In genomic region chr10:59283456-59284082, GRCh38 we compare ENCODE assay signal across 17 cellular contexts.
DNase-seq lines count a peak whose midpoint lies in the region; ATAC-seq, FAIRE-seq and TF ChIP-seq lines count a peak whose summit lies in the region.
"Had no signal": no experiment of that assay in that cellular context is flagged by ENCODE, and none has a peak within 500 bp of the region (broad histone marks: within the 10 kb centered on the region; RNA-seq: fewer than 3 reads in every experiment).

No MANE protein-coding gene starts in this region.

- H3K27ac Mint-ChIP-seq in neural crest cell (ENCODE audit: unreplicated experiment): peak overlapping the region; percentile 57
- H3K27ac Mint-ChIP-seq: activated naive CD4-positive, alpha-beta T cell treated with anti-CD3 and anti-CD28 coated beads, Interleukin-2, amount 10 ng/mL, durations not matched to agents 7 days and 5 days; stimulated activated effector memory CD8-positive, alpha-beta T cell treated with anti-CD3 and anti-CD28 coated beads, Interleukin-12 subunit alpha, Interleukin-12 subunit beta, amount 100 ng/mL, for 72 hours had no signal

- intact Hi-C loops in dorsolateral prefrontal cortex (cut with DNase I): loop anchor here in 1 of 2 donors (5.0 kb wide), 1 partner anchor 79 kb away; the partner anchor contains the start of gene FAM13C

- H3K4me3 Mint-ChIP-seq in neural crest cell: no peak overlapping the region
- H3K4me3 Mint-ChIP-seq: activated naive CD4-positive, alpha-beta T cell treated with anti-CD3 and anti-CD28 coated beads, Interleukin-2, amount 10 ng/mL, durations not matched to agents 7 days and 5 days; stimulated activated effector memory CD8-positive, alpha-beta T cell treated with anti-CD3 and anti-CD28 coated beads, Interleukin-12 subunit alpha, Interleukin-12 subunit beta, amount 100 ng/mL, for 72 hours had no signal

- no peaks in the 10 kb centered on the region for H3K9me3 Mint-ChIP-seq in neural crest cell
- H3K9me3 Mint-ChIP-seq: activated naive CD4-positive, alpha-beta T cell treated with anti-CD3 and anti-CD28 coated beads, Interleukin-2, amount 10 ng/mL, durations not matched to agents 7 days and 5 days had no signal

- H3K27me3 Mint-ChIP-seq in neural crest cell (ENCODE audit: low read depth): no peaks in the 10 kb centered on the region
- H3K27me3 Mint-ChIP-seq: activated naive CD4-positive, alpha-beta T cell treated with anti-CD3 and anti-CD28 coated beads, Interleukin-2, amount 10 ng/mL, durations not matched to agents 7 days and 5 days had no signal

- no peak for ATAC-seq in HG03442 (IDR thresholded peaks at IDR 0.05; ENCODE audit: unreplicated experiment)
- ATAC-seq: left colon had no signal

- DNase-seq in AG10803 (ENCODE audit: low read depth) (peak; percentile 5), NCI-H1694 treated with DMSO at 0.1 percent for 48 hours (lab: John Stamatoyannopoulos, UW) (peak; percentile 88), dorsolateral prefrontal cortex (peak in 7 of 10 donors; percentile 45 to 85 (median 77)), neural crest cell (ENCODE audit: low read depth, low spot score) (no peak), NCI-H1092 (lab: John Stamatoyannopoulos, UW) (no peak), GM19239 (ENCODE audit: insufficient read length, low spot score) (no peak)
- no peak for DNase-seq in activated T-cell treated with anti-CD3 and anti-CD28 coated beads, Interleukin-2, amount 50 U/mL, for 48 hours
- DNase-seq: activated naive CD4-positive, alpha-beta T cell treated with anti-CD3 and anti-CD28 coated beads, Interleukin-2, amount 10 ng/mL, durations not matched to agents 7 days and 5 days; foreskin fibroblast; left colon; MM.1S; stimulated activated CD4-positive, alpha-beta T cell treated with anti-CD3 and anti-CD28 coated beads, Interleukin-2, amount 100 ng/mL, for 24 hours; T-helper 1 cell had no signal

- H3K4me3 ChIP-seq in AG10803 (ENCODE audit: low read length) (no peak overlapping the region), dorsolateral prefrontal cortex (peak overlapping the region in 56 of 59 donors; percentile 5 to 55 (median 37))

- peaks cover 6% of the 10 kb centered on the region for H3K4me1 Mint-ChIP-seq in neural crest cell
- H3K4me1 Mint-ChIP-seq: activated naive CD4-positive, alpha-beta T cell treated with anti-CD3 and anti-CD28 coated beads, Interleukin-2, amount 10 ng/mL, durations not matched to agents 7 days and 5 days; stimulated activated effector memory CD8-positive, alpha-beta T cell treated with anti-CD3 and anti-CD28 coated beads, Interleukin-12 subunit alpha, Interleukin-12 subunit beta, amount 100 ng/mL, for 72 hours had no signal

- TF ChIP-seq CTCF in AG10803 (conservative IDR thresholded peaks at IDR 0.05; ENCODE audit: low read length) (no peak), dorsolateral prefrontal cortex (IDR thresholded peaks at IDR 0.05 in 54 of 56, conservative IDR thresholded peaks at IDR 0.05 in 2 of 56; ENCODE audit: low read depth in 1 of 56, partially characterized antibody in 56 of 56) (no peak), neural crest cell (conservative IDR thresholded peaks at IDR 0.05) (no peak)

- H3K27ac ChIP-seq in dorsolateral prefrontal cortex: peak overlapping the region in 58 of 59 donors; percentile 68 to 98 (median 92)

- H3K36me3 Mint-ChIP-seq in neural crest cell (ENCODE audit: low read depth): no peaks in the 10 kb centered on the region
- H3K36me3 Mint-ChIP-seq: activated naive CD4-positive, alpha-beta T cell treated with anti-CD3 and anti-CD28 coated beads, Interleukin-2, amount 10 ng/mL, durations not matched to agents 7 days and 5 days; stimulated activated effector memory CD8-positive, alpha-beta T cell treated with anti-CD3 and anti-CD28 coated beads, Interleukin-12 subunit alpha, Interleukin-12 subunit beta, amount 100 ng/mL, for 72 hours had no signal

- FAIRE-seq in GM19239 (lab: Jason Lieb, UNC): no peak
- FAIRE-seq: colon, GM18507 had no signal

- H3K27me3 ChIP-seq in dorsolateral prefrontal cortex: no peaks in the 10 kb centered on the region

Comparison
In these comparisons a context has a peak if more than half of its experiments do, and no peak if none do; other contexts are left out.
1. DNase-seq: peak in AG10803 (single experiment), NCI-H1694 treated with DMSO at 0.1 percent for 48 hours (single experiment) and dorsolateral prefrontal cortex (7 of 10); none in neural crest cell (single experiment), NCI-H1092 (single experiment), GM19239 (single experiment) and activated T-cell treated with anti-CD3 and anti-CD28 coated beads, Interleukin-2, amount 50 U/mL, for 48 hours (0 of 2).